1 cellular context compared by ENCODE assay signal in the genomic region with DNA sequence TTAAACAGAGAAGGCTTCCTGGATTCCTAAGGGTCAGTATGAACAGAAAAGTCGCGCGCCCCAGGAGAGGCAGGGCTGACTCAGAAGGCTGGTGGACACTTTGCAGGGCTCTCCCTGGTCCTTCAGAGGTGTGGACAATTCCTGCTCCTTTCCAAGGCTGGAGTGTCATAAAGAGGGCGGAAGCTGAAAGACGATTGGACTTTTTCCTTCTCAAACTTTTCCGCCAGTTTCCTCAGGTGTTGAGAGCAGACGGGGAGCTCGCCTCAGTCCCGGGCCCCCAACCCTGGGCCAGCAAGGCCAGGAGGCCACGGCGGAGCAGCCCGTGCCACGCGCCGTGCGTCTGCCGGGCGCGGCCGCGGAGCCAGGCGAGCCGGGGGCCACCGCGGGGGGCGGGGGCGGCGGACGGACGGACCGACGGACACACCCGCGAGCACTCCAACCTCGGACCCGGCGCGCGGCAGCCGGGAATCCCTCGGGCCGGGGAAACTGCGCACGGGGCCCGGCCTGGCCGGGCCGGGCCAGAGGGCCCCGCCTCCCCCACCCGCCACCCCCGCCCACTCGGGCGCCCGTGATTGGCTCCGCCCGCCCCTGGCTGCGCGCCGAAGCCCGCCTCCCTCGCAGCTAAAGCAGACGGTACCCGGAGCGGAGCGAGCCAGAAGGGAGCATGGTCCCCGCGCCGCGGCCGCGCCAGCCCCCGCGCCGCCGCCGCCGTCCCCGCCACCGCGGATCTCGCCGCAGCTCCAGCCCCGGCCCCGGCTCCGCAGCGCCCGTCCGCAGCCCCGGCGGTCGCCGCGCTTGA.
TF ChIP-seq lines count a peak whose summit lies in the region.

TSS of gene KLHL29 (plus strand) at position 629 of the 799 bp plus-strand sequence. CDS start 177,018 bp downstream, outside the sequence.

TF ChIP-seq in H1, 55 proteins besides CTCF, POLR2A, EP300 and RAD21 (continued from another document):
- TF ChIP-seq, protein P1, sequence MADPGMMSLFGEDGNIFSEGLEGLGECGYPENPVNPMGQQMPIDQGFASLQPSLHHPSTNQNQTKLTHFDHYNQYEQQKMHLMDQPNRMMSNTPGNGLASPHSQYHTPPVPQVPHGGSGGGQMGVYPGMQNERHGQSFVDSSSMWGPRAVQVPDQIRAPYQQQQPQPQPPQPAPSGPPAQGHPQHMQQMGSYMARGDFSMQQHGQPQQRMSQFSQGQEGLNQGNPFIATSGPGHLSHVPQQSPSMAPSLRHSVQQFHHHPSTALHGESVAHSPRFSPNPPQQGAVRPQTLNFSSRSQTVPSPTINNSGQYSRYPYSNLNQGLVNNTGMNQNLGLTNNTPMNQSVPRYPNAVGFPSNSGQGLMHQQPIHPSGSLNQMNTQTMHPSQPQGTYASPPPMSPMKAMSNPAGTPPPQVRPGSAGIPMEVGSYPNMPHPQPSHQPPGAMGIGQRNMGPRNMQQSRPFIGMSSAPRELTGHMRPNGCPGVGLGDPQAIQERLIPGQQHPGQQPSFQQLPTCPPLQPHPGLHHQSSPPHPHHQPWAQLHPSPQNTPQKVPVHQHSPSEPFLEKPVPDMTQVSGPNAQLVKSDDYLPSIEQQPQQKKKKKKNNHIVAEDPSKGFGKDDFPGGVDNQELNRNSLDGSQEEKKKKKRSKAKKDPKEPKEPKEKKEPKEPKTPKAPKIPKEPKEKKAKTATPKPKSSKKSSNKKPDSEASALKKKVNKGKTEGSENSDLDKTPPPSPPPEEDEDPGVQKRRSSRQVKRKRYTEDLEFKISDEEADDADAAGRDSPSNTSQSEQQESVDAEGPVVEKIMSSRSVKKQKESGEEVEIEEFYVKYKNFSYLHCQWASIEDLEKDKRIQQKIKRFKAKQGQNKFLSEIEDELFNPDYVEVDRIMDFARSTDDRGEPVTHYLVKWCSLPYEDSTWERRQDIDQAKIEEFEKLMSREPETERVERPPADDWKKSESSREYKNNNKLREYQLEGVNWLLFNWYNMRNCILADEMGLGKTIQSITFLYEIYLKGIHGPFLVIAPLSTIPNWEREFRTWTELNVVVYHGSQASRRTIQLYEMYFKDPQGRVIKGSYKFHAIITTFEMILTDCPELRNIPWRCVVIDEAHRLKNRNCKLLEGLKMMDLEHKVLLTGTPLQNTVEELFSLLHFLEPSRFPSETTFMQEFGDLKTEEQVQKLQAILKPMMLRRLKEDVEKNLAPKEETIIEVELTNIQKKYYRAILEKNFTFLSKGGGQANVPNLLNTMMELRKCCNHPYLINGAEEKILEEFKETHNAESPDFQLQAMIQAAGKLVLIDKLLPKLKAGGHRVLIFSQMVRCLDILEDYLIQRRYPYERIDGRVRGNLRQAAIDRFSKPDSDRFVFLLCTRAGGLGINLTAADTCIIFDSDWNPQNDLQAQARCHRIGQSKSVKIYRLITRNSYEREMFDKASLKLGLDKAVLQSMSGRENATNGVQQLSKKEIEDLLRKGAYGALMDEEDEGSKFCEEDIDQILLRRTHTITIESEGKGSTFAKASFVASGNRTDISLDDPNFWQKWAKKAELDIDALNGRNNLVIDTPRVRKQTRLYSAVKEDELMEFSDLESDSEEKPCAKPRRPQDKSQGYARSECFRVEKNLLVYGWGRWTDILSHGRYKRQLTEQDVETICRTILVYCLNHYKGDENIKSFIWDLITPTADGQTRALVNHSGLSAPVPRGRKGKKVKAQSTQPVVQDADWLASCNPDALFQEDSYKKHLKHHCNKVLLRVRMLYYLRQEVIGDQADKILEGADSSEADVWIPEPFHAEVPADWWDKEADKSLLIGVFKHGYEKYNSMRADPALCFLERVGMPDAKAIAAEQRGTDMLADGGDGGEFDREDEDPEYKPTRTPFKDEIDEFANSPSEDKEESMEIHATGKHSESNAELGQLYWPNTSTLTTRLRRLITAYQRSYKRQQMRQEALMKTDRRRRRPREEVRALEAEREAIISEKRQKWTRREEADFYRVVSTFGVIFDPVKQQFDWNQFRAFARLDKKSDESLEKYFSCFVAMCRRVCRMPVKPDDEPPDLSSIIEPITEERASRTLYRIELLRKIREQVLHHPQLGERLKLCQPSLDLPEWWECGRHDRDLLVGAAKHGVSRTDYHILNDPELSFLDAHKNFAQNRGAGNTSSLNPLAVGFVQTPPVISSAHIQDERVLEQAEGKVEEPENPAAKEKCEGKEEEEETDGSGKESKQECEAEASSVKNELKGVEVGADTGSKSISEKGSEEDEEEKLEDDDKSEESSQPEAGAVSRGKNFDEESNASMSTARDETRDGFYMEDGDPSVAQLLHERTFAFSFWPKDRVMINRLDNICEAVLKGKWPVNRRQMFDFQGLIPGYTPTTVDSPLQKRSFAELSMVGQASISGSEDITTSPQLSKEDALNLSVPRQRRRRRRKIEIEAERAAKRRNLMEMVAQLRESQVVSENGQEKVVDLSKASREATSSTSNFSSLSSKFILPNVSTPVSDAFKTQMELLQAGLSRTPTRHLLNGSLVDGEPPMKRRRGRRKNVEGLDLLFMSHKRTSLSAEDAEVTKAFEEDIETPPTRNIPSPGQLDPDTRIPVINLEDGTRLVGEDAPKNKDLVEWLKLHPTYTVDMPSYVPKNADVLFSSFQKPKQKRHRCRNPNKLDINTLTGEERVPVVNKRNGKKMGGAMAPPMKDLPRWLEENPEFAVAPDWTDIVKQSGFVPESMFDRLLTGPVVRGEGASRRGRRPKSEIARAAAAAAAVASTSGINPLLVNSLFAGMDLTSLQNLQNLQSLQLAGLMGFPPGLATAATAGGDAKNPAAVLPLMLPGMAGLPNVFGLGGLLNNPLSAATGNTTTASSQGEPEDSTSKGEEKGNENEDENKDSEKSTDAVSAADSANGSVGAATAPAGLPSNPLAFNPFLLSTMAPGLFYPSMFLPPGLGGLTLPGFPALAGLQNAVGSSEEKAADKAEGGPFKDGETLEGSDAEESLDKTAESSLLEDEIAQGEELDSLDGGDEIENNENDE (IDR thresholded peaks at IDR 0.05; ENCODE audit: insufficient replicate concordance, low read length) = no peak
- 0 out of 2 replicates have a peak, but pooled peaks have one; percentile 39 for TF ChIP-seq TAF1 (IDR thresholded peaks at IDR 0.05; ENCODE audit: low read depth, low read length)
- peak; percentile 41; the same call in 1 of the 2 replicates for TF ChIP-seq TBP (IDR thresholded peaks at IDR 0.05; ENCODE audit: low read depth, low read length)
- TF ChIP-seq POU5F1 (IDR thresholded peaks at IDR 0.05; ENCODE audit: low read depth, low read length) = no peak
- TF ChIP-seq MAX (IDR thresholded peaks at IDR 0.05) = 0 out of 2 replicates have a peak, but pooled peaks have one; percentile 13
